In genomic region chr6:140857734-140858380, GRCh38 we compare ENCODE assay signal across 9 cellular contexts.
DNase-seq lines count a peak whose midpoint lies in the region; ATAC-seq and TF ChIP-seq lines count a peak whose summit lies in the region.
"Had no signal": no experiment of that assay in that cellular context is flagged by ENCODE, and none has a peak within 500 bp of the region (broad histone marks: within the 10 kb centered on the region; RNA-seq: fewer than 3 reads in every experiment).

No MANE protein-coding gene starts in this region.

- H3K36me3 ChIP-seq in effector memory CD4-positive, alpha-beta T cell (ENCODE audit: control insufficient read depth, insufficient read depth, low read length) = no peaks in the 10 kb centered on the region

- H3K9me3 Mint-ChIP-seq in brain = peaks cover 0 to 4% (median 0%) of the 10 kb centered on the region in 5 experiments

- no peak for TF ChIP-seq CTCF in brain (conservative IDR thresholded peaks at IDR 0.05)

- intact Hi-C loops in Right ventricle myocardium superior (cut with DNase I) = no loop called here
- intact Hi-C loops in cardiac septum (cut with DNase I) = no loop called here

- peaks cover 20% of the 10 kb centered on the region for H3K4me1 Mint-ChIP-seq in brain

- no peak for DNase-seq in Right ventricle myocardium superior
- DNase-seq in cardiac septum (ENCODE audit: low spot score) = no peak
- DNase-seq in left kidney (ENCODE audit: low read depth, low spot score) = peak; percentile 7
- DNase-seq in activated CD4-positive, alpha-beta T cell treated with anti-CD3 and anti-CD28 coated beads for 1 hour = no peak
- no peak for DNase-seq in effector memory CD4-positive, alpha-beta T cell
- DNase-seq in NK-92 (lab: John Stamatoyannopoulos, UW; ENCODE audit: unreplicated experiment) = no peak
- no peak for DNase-seq in iPS-NIHi7 (ENCODE audit: extremely low spot score)
- DNase-seq: Caco-2 had no signal

- H3K4me1 ChIP-seq in effector memory CD4-positive, alpha-beta T cell (ENCODE audit: control insufficient read depth, insufficient read depth, low read length, poor library complexity, severe bottlenecking) = no peaks in the 10 kb centered on the region

- no peak overlapping the region for H3K27ac ChIP-seq in effector memory CD4-positive, alpha-beta T cell (ENCODE audit: insufficient read depth, low read length, poor library complexity, severe bottlenecking)

- no peaks in the 10 kb centered on the region for H3K36me3 Mint-ChIP-seq in brain

- no peaks in the 10 kb centered on the region for H3K9me3 ChIP-seq in effector memory CD4-positive, alpha-beta T cell (ENCODE audit: control insufficient read depth, low read length)

- no peaks in the 10 kb centered on the region for H3K27me3 ChIP-seq in effector memory CD4-positive, alpha-beta T cell (replicated peaks; ENCODE audit: control insufficient read depth, insufficient read depth, low read length, poor library complexity, severe bottlenecking)

- peak; percentile 90 for ATAC-seq in Right ventricle myocardium superior (ENCODE audit: poor library complexity)

- H3K4me3 Mint-ChIP-seq in brain = no peak overlapping the region

- H3K4me3 ChIP-seq in effector memory CD4-positive, alpha-beta T cell (ENCODE audit: insufficient read depth, low read depth, low read length, poor library complexity, severe bottlenecking) = no peak overlapping the region

- peaks cover 4% of the 10 kb centered on the region for H3K27me3 Mint-ChIP-seq in brain

- H3K27ac Mint-ChIP-seq in brain = peak overlapping the region; percentile 26 to 76 (median 51)
